ENCODE assay signal across 8 cellular contexts in the genomic region with DNA sequence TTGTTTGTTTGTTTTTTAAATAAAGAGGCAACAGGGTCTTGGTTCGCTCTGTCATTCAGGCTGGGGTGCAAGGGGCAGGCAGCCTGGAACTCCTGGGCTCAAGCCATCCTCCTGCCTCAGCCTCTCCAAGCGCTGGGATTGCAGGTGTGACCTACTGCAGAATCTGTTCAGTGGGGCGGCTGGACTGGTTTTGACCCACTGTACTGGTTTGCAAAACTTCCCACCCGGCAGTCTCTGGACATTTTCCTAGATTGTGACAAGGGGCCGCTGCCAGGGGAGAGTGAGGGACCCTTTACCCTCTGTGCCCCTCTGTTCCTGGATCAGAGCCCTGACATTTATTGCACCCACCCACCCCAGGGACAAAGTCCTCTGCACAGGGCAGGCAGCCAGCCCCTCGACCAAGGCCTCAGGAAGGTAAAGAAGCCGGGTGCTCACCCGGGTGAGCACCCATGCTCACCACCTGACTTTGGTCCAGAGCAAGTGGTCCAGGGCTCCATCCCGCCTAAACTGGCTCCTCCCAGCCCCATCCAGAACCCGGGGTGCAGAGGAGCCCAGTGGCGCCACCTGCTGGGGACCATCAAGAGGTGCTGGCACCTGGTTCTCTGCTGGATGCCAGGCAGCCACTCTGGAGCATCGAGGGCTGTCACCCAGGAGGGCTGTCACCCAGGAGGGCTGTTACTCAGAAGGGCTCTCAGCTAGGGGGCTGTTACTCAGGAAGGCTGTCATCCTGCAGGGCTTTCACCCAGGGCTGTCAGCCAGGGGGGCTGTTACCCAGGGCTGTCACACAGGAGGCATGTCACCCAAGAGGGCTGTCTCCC.
DNase-seq lines count a peak whose midpoint lies in the region; ATAC-seq and TF ChIP-seq lines count a peak whose summit lies in the region.

No MANE protein-coding gene starts in this region.

- peaks cover 19% of the 10 kb centered on the region for H3K27me3 Mint-ChIP-seq in activated naive CD4-positive, alpha-beta T cell treated with anti-CD3 and anti-CD28 coated beads, Interleukin-2, amount 10 ng/mL, durations not matched to agents 7 days and 5 days
- H3K27me3 Mint-ChIP-seq in stimulated activated memory B cell treated with anti-CD40 and anti-IgM and Interleukin-4, amounts not matched to agents 10 μg/mL and 1 μg/mL and 100 μg/mL, for 72 hours = peaks cover 16% of the 10 kb centered on the region

- no peak overlapping the region for H3K4me3 Mint-ChIP-seq in activated naive CD4-positive, alpha-beta T cell treated with anti-CD3 and anti-CD28 coated beads, Interleukin-2, amount 10 ng/mL, durations not matched to agents 7 days and 5 days
- H3K4me3 Mint-ChIP-seq in stimulated activated memory B cell treated with anti-CD40 and anti-IgM and Interleukin-4, amounts not matched to agents 10 μg/mL and 1 μg/mL and 100 μg/mL, for 72 hours = no peak overlapping the region

- no peaks in the 10 kb centered on the region for H3K27me3 ChIP-seq in heart left ventricle
- no peaks in the 10 kb centered on the region for H3K27me3 ChIP-seq in prostate gland (replicated peaks; ENCODE audit: insufficient read depth)

- TF ChIP-seq POLR2A in heart left ventricle (IDR thresholded peaks at IDR 0.05) (no peak), prostate gland (IDR thresholded peaks at IDR 0.05) (no peak)

- TF ChIP-seq CTCF in heart left ventricle (IDR thresholded peaks at IDR 0.05) (peak in 11 of 12 donors; percentile 15 to 52 (median 41)), prostate gland (IDR thresholded peaks at IDR 0.05) (peak in 2 of 4 experiments; percentile 27 to 41)

- no peak overlapping the region for H3K27ac Mint-ChIP-seq in activated naive CD4-positive, alpha-beta T cell treated with anti-CD3 and anti-CD28 coated beads, Interleukin-2, amount 10 ng/mL, durations not matched to agents 7 days and 5 days
- no peak overlapping the region for H3K27ac Mint-ChIP-seq in stimulated activated memory B cell treated with anti-CD40 and anti-IgM and Interleukin-4, amounts not matched to agents 10 μg/mL and 1 μg/mL and 100 μg/mL, for 72 hours

- intact Hi-C loops in heart left ventricle (cut with DNase I) (no loop called here), left cardiac atrium (cut with DNase I) (no loop called here), prostate gland (cut with DNase I) (no loop called here)

- WGBS in heart left ventricle, 4 donors = 56 to 69% (median 59%) methylated on average over 9 to 12 of the region's 12 CpGs
- WGBS in prostate gland = 52% methylated on average over 12 of the region's 12 CpGs

- DNase-seq in heart left ventricle (no peak), left cardiac atrium (no peak), NCI-H69 (lab: John Stamatoyannopoulos, UW) (peak; percentile 59), islet precursor cell (peak; percentile 75), prostate gland (ENCODE audit: low spot score) (no peak), NCI-H446 (lab: John Stamatoyannopoulos, UW) (no peak)
- peak; percentile 59 for DNase-seq in activated naive CD4-positive, alpha-beta T cell treated with anti-CD3 and anti-CD28 coated beads, Interleukin-2, amount 10 ng/mL, durations not matched to agents 7 days and 5 days

- H3K27ac ChIP-seq in heart left ventricle (no peak overlapping the region), prostate gland (no peak overlapping the region)

- H3K4me1 ChIP-seq in heart left ventricle (no peaks in the 10 kb centered on the region), prostate gland (replicated peaks) (no peaks in the 10 kb centered on the region)

- no peaks in the 10 kb centered on the region for H3K4me1 Mint-ChIP-seq in activated naive CD4-positive, alpha-beta T cell treated with anti-CD3 and anti-CD28 coated beads, Interleukin-2, amount 10 ng/mL, durations not matched to agents 7 days and 5 days
- no peaks in the 10 kb centered on the region for H3K4me1 Mint-ChIP-seq in stimulated activated memory B cell treated with anti-CD40 and anti-IgM and Interleukin-4, amounts not matched to agents 10 μg/mL and 1 μg/mL and 100 μg/mL, for 72 hours

- no peaks in the 10 kb centered on the region for H3K36me3 ChIP-seq in heart left ventricle
- H3K36me3 ChIP-seq in prostate gland = no peaks in the 10 kb centered on the region

- H3K9me3 ChIP-seq in heart left ventricle (peaks cover 0 to 10% (median 0%) of the 10 kb centered on the region in 12 donors), prostate gland (no peaks in the 10 kb centered on the region)

- H3K4me3 ChIP-seq in heart left ventricle = no peak overlapping the region
- H3K4me3 ChIP-seq in prostate gland = no peak overlapping the region

- H3K36me3 Mint-ChIP-seq in activated naive CD4-positive, alpha-beta T cell treated with anti-CD3 and anti-CD28 coated beads, Interleukin-2, amount 10 ng/mL, durations not matched to agents 7 days and 5 days = no peaks in the 10 kb centered on the region
- H3K36me3 Mint-ChIP-seq in stimulated activated memory B cell treated with anti-CD40 and anti-IgM and Interleukin-4, amounts not matched to agents 10 μg/mL and 1 μg/mL and 100 μg/mL, for 72 hours = no peaks in the 10 kb centered on the region

- CTCF ChIA-PET in activated naive CD4-positive, alpha-beta T cell treated with anti-CD3 and anti-CD28 coated beads, Interleukin-2, amount 10 ng/mL, durations not matched to agents 7 days and 5 days (lab: Charles Lee) = no interaction called here

- H3K9me3 Mint-ChIP-seq in activated naive CD4-positive, alpha-beta T cell treated with anti-CD3 and anti-CD28 coated beads, Interleukin-2, amount 10 ng/mL, durations not matched to agents 7 days and 5 days = no peaks in the 10 kb centered on the region
- no peaks in the 10 kb centered on the region for H3K9me3 Mint-ChIP-seq in stimulated activated memory B cell treated with anti-CD40 and anti-IgM and Interleukin-4, amounts not matched to agents 10 μg/mL and 1 μg/mL and 100 μg/mL, for 72 hours

- ATAC-seq in heart left ventricle = peak in 1 of 4 donors; percentile 21
- no peak for ATAC-seq in left cardiac atrium
- peak; percentile 37 for ATAC-seq in stimulated activated memory B cell treated with anti-CD40 and anti-IgM and Interleukin-4, amounts not matched to agents 10 μg/mL and 1 μg/mL and 100 μg/mL, for 72 hours

Comparison
In these comparisons a context has a peak if more than half of its experiments do, and no peak if none do; other contexts are left out.
1. DNase-seq: peak in NCI-H69 (single experiment), activated naive CD4-positive, alpha-beta T cell treated with anti-CD3 and anti-CD28 coated beads, Interleukin-2, amount 10 ng/mL, durations not matched to agents 7 days and 5 days (single experiment) and islet precursor cell (single experiment); none in heart left ventricle (0 of 5), left cardiac atrium (single experiment), prostate gland (single experiment) and NCI-H446 (0 of 2).